In genomic region chr15:101242999-101243336, GRCh38 we compare ENCODE assay signal across 8 cellular contexts. TPM values are rescaled to one million over a fixed set of nuclear protein-coding genes. Genes with fewer than 3 reads are reported as not detected.
DNase-seq lines count a peak whose midpoint lies in the region; ATAC-seq and TF ChIP-seq lines count a peak whose summit lies in the region.

No MANE protein-coding gene starts in this region.

- no peaks in the 10 kb centered on the region for H3K9me3 Mint-ChIP-seq in activated CD4-positive, alpha-beta memory T cell treated with anti-CD3 and anti-CD28 coated beads for 36 hours

- H3K27me3 Mint-ChIP-seq in activated CD4-positive, alpha-beta memory T cell treated with anti-CD3 and anti-CD28 coated beads for 36 hours: no peaks in the 10 kb centered on the region

- ATAC-seq in left lung (peak; percentile 29), GM19328 (IDR thresholded peaks at IDR 0.05; ENCODE audit: unreplicated experiment) (no peak)

- peaks cover 64% of the 10 kb centered on the region for H3K4me1 ChIP-seq in ACC112 (ENCODE audit: control insufficient read depth, insufficient read depth, low read length, unreplicated experiment)
- peaks cover 72 to 100% of the 10 kb centered on the region in 2 donors for H3K4me1 ChIP-seq in left lung

- no peaks in the 10 kb centered on the region for H3K36me3 ChIP-seq in ACC112 (ENCODE audit: insufficient read depth, low read length)
- H3K36me3 ChIP-seq in left lung: no peaks in the 10 kb centered on the region

- POLR2A ChIA-PET in activated CD4-positive, alpha-beta memory T cell treated with anti-CD3 and anti-CD28 coated beads for 36 hours (lab: Charles Lee): interaction anchor here (1.2 to 6.5 kb wide), 2 partner anchors 37 to 93 kb away, joined by 5 to 44 read pairs; no protein-coding TSS in a partner anchor

- peak overlapping the region; percentile 50 for H3K4me3 Mint-ChIP-seq in activated CD4-positive, alpha-beta memory T cell treated with anti-CD3 and anti-CD28 coated beads for 36 hours

- no peak overlapping the region for H2AFZ ChIP-seq in ACC112 (ENCODE audit: low read length, unreplicated experiment)

- H3K4me3 ChIP-seq in ACC112 (ENCODE audit: low read depth, low read length) (peak overlapping the region; percentile 38; the same call in 1 of the 2 replicates), GM08714 (ENCODE audit: low read length) (peak overlapping the region; percentile 49; the same call in 1 of the 2 replicates), left lung (no peak overlapping the region)

- intact Hi-C loops in activated CD4-positive, alpha-beta memory T cell treated with anti-CD3 and anti-CD28 coated beads for 36 hours (cut with micrococcal nuclease): loop anchor here (1.0 kb wide), 2 partner anchors 37 to 82 kb away; no protein-coding TSS in a partner anchor
- intact Hi-C loops in left lung (cut with DNase I): loop anchor here in 1 of 2 donors (10.0 kb wide), 1 partner anchor 48 kb away; no protein-coding TSS in a partner anchor

- peaks cover 9% of the 10 kb centered on the region for H3K36me3 Mint-ChIP-seq in activated CD4-positive, alpha-beta memory T cell treated with anti-CD3 and anti-CD28 coated beads for 36 hours

- H3K27ac Mint-ChIP-seq in activated CD4-positive, alpha-beta memory T cell treated with anti-CD3 and anti-CD28 coated beads for 36 hours: peak overlapping the region; percentile 82

- CTCF ChIA-PET in activated CD4-positive, alpha-beta memory T cell treated with anti-CD3 and anti-CD28 coated beads for 36 hours (lab: Charles Lee): interaction anchor here (1.2 to 4.5 kb wide), 6 partner anchors 15 to 227 kb away, joined by 3 to 13 read pairs (median 6); no protein-coding TSS in a partner anchor

- H3K4me1 Mint-ChIP-seq in activated CD4-positive, alpha-beta memory T cell treated with anti-CD3 and anti-CD28 coated beads for 36 hours (ENCODE audit: low read depth): peaks cover 85% of the 10 kb centered on the region

- no peak for DNase-seq in activated CD4-positive, alpha-beta memory T cell treated with anti-CD3 and anti-CD28 coated beads for 36 hours
- DNase-seq in left lung: no peak
- no peak for DNase-seq in iPS-NIHi7 (ENCODE audit: extremely low spot score)
- no peak for DNase-seq in activated CD4-positive, CD25-positive, alpha-beta regulatory T cell treated with anti-CD3 and anti-CD28 coated beads, Interleukin-2, amount 50 U/mL, for 72 hours
- no peak for DNase-seq in NCI-H345 (lab: John Stamatoyannopoulos, UW)

- H3K27ac ChIP-seq in ACC112 (ENCODE audit: low read depth, low read length): peak overlapping the region; percentile 68
- peak overlapping the region; percentile 50 to 85 for H3K27ac ChIP-seq in left lung

- H3K27me3 ChIP-seq in ACC112 (ENCODE audit: insufficient read depth, low read length) (no peaks in the 10 kb centered on the region), left lung (no peaks in the 10 kb centered on the region)

- no peak for TF ChIP-seq CTCF in left lung (IDR thresholded peaks at IDR 0.05)

- H3K79me2 ChIP-seq in ACC112 (ENCODE audit: control insufficient read depth, insufficient read depth, low read length, unreplicated experiment): peaks cover 100% of the 10 kb centered on the region

- H3K9me3 ChIP-seq in left lung: no peaks in the 10 kb centered on the region

RNA-seq across cellular contexts. Expression of gene CHSY1, which starts 8.9 kb away (rescaled TPM):
- 10 to 100 TPM; 34.8 to 36.3 TPM for total RNA-seq in activated CD4-positive, alpha-beta memory T cell treated with anti-CD3 and anti-CD28 coated beads for 36 hours
- total RNA-seq in left lung: 10 to 100 TPM; 33.3 to 34.6 TPM

RNA-seq across cellular contexts. Expression of gene SELENOS, which starts 34.3 kb away (rescaled TPM):
- total RNA-seq in activated CD4-positive, alpha-beta memory T cell treated with anti-CD3 and anti-CD28 coated beads for 36 hours: 10 to 100 TPM; 30.9 to 31.7 TPM
- total RNA-seq in left lung: 10 to 100 TPM; 62.8 to 78.7 TPM

RNA-seq across cellular contexts. Expression of gene SNRPA1, which starts 52.1 kb away (rescaled TPM):
- total RNA-seq in activated CD4-positive, alpha-beta memory T cell treated with anti-CD3 and anti-CD28 coated beads for 36 hours: 100 to 1,000 TPM; 167 to 173 TPM
- total RNA-seq in left lung: 10 to 100 TPM; 34.4 to 49.9 TPM

Comparison
In these comparisons a context has a peak if more than half of its experiments do, and no peak if none do; other contexts are left out.
1. H3K4me3 ChIP-seq: peak in ACC112 (single experiment) and GM08714 (single experiment); none in left lung (0 of 2).